ENCODE assay signal across 8 cellular contexts in the genomic region with DNA sequence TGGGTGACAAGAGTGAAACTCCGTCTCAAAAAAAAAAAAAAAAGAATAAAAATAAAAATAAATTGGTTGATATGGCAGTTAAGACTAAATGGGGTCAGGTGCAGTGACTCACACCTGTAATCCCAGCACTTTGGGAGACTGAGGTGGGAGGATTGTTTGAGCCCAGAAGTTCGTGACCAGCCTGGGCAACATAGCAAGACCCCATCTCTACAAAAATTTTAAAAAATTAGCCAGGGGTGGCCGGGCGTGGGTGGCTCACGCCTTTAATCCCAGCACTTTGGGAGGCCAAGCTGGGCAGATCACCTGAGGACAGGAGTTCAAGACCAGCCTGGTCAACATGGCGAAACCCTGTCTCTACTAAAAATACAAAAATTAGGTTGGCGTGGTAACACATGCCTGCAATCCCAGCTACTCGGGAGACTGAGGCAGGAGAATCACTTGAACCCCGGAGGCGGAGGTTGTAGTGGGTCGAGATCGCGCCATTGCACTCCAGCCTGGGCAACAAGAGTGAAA. TPM values are rescaled to one million over a fixed set of nuclear protein-coding genes. Genes with fewer than 3 reads are reported as not detected.
DNase-seq lines count a peak whose midpoint lies in the region; ATAC-seq and TF ChIP-seq lines count a peak whose summit lies in the region.
"Not testable (repeated sequence)": the region's sequence is repeated elsewhere in the genome, so short reads cannot be mapped to it uniquely, and the experiment has no call there.

No MANE protein-coding gene starts in this region.

- peak overlapping the region; percentile 64 to 67; a peak in 3 of 4 replicates for H3K27ac ChIP-seq in SK-N-SH (ENCODE audit: low read depth in 2 of 2, low read length in 1 of 2)
- H3K27ac ChIP-seq in iPS-20b (ENCODE audit: low read length) = not testable (repeated sequence)

- peaks cover 22% of the 10 kb centered on the region for H3K4me1 Mint-ChIP-seq in activated naive CD8-positive, alpha-beta T cell treated with anti-CD3 and anti-CD28 coated beads, Interleukin-2, amount 10 ng/mL, durations not matched to agents 7 days and 5 days
- peaks cover 18 to 23% of the 10 kb centered on the region in 2 donors for H3K4me1 Mint-ChIP-seq in natural killer cell treated with Interleukin-12 subunit alpha and Interleukin-12 subunit beta and Interleukin-15 and Interleukin-18, amount 100 ng/mL, for 72 hours (ENCODE audit: low read depth in 2 of 2)
- peaks cover 25% of the 10 kb centered on the region for H3K4me1 Mint-ChIP-seq in stimulated activated memory B cell treated with anti-CD40 and anti-IgM and Interleukin-4, amounts not matched to agents 10 μg/mL and 1 μg/mL and 100 μg/mL, for 72 hours

- peak overlapping the region; percentile 99 for H3K4me3 Mint-ChIP-seq in activated naive CD8-positive, alpha-beta T cell treated with anti-CD3 and anti-CD28 coated beads, Interleukin-2, amount 10 ng/mL, durations not matched to agents 7 days and 5 days
- peak overlapping the region; percentile 94 for H3K4me3 Mint-ChIP-seq in natural killer cell treated with Interleukin-12 subunit alpha and Interleukin-12 subunit beta and Interleukin-15 and Interleukin-18, amount 100 ng/mL, for 72 hours
- peak overlapping the region; percentile 98 for H3K4me3 Mint-ChIP-seq in stimulated activated memory B cell treated with anti-CD40 and anti-IgM and Interleukin-4, amounts not matched to agents 10 μg/mL and 1 μg/mL and 100 μg/mL, for 72 hours

- not testable (repeated sequence) for ATAC-seq in activated naive CD8-positive, alpha-beta T cell treated with anti-CD3 and anti-CD28 coated beads, Interleukin-2, amount 10 ng/mL, durations not matched to agents 7 days and 5 days (ENCODE audit: low read depth); natural killer cell treated with Interleukin-12 subunit alpha and Interleukin-12 subunit beta and Interleukin-15 and Interleukin-18, amount 100 ng/mL, for 72 hours; stimulated activated memory B cell treated with anti-CD40 and anti-IgM and Interleukin-4, amounts not matched to agents 10 μg/mL and 1 μg/mL and 100 μg/mL, for 72 hours

- POLR2A ChIA-PET in SK-N-SH (lab: Yijun Ruan, JAX) = interaction anchor here (2.2 kb wide), 1 partner anchor 9 kb away, joined by 22 read pairs; a partner anchor contains a TSS
- POLR2A ChIA-PET in activated naive CD8-positive, alpha-beta T cell treated with anti-CD3 and anti-CD28 coated beads, Interleukin-2, amount 10 ng/mL, durations not matched to agents 7 days and 5 days (lab: Charles Lee) = interaction anchor here (0.5 to 2.5 kb wide), 19 partner anchors 9 to 748 kb away, joined by 3 to 85 read pairs (median 3); a partner anchor contains a TSS

- H3K4me3 ChIP-seq in BE2C (ENCODE audit: low read depth, low read length) (peak overlapping the region; percentile 96), HFF-Myc (replicated peaks; ENCODE audit: low read depth, low read length) (peak overlapping the region; percentile 79), SK-N-SH (ENCODE audit: low read depth in 2 of 2, low read length in 1 of 2) (peak overlapping the region; percentile 55 to 95), endocrine pancreas (ENCODE audit: control insufficient read depth, insufficient read depth, low read length) (peak overlapping the region; percentile 96), iPS-20b (ENCODE audit: low read length) (peak overlapping the region; percentile 84)

- H3K4me2 ChIP-seq in SK-N-SH = peak overlapping the region; percentile 85

- not testable (repeated sequence) for H3K9me3 Mint-ChIP-seq in activated naive CD8-positive, alpha-beta T cell treated with anti-CD3 and anti-CD28 coated beads, Interleukin-2, amount 10 ng/mL, durations not matched to agents 7 days and 5 days; natural killer cell treated with Interleukin-12 subunit alpha and Interleukin-12 subunit beta and Interleukin-15 and Interleukin-18, amount 100 ng/mL, for 72 hours; stimulated activated memory B cell treated with anti-CD40 and anti-IgM and Interleukin-4, amounts not matched to agents 10 μg/mL and 1 μg/mL and 100 μg/mL, for 72 hours

- not testable (repeated sequence) for DNase-seq in BE2C; HFF-Myc (ENCODE audit: extremely low read depth, low read depth); SK-N-SH; activated naive CD8-positive, alpha-beta T cell treated with anti-CD3 and anti-CD28 coated beads, Interleukin-2, amount 10 ng/mL, durations not matched to agents 7 days and 5 days; natural killer cell treated with Interleukin-12 subunit alpha and Interleukin-12 subunit beta and Interleukin-15 and Interleukin-18, amount 100 ng/mL, for 72 hours (ENCODE audit: low spot score)

- TF ChIP-seq CTCF in BE2C (IDR thresholded peaks at IDR 0.05; ENCODE audit: low read depth, low read length); HFF-Myc (IDR thresholded peaks at IDR 0.05; ENCODE audit: low read depth, low read length, missing control alignments); SK-N-SH (IDR thresholded peaks at IDR 0.05): not testable (repeated sequence)

- 28% methylated on average over 10 of the region's 13 CpGs for WGBS in SK-N-SH (ENCODE audit: low lambda C conversion rate)

- not testable (repeated sequence) for TF ChIP-seq EP300 in SK-N-SH (IDR thresholded peaks at IDR 0.05; ENCODE audit: borderline replicate concordance in 1 of 2, low read depth in 1 of 2, low read length in 1 of 2)

- H3K36me3 ChIP-seq in BE2C (peaks cover 11% of the 10 kb centered on the region), SK-N-SH (replicated peaks in 1 of 2; ENCODE audit: control insufficient read depth in 1 of 2, insufficient read depth in 2 of 2, low read length in 1 of 2) (peaks cover 0 to 13% of the 10 kb centered on the region in 2 experiments), iPS-20b (ENCODE audit: insufficient read depth, low read depth, low read length) (peaks cover 24% of the 10 kb centered on the region)
- H3K36me3 ChIP-seq in endocrine pancreas (ENCODE audit: control insufficient read depth, insufficient read depth, low read length) = not testable (repeated sequence)

- H3K27ac Mint-ChIP-seq in activated naive CD8-positive, alpha-beta T cell treated with anti-CD3 and anti-CD28 coated beads, Interleukin-2, amount 10 ng/mL, durations not matched to agents 7 days and 5 days = peak overlapping the region; percentile 99
- H3K27ac Mint-ChIP-seq in natural killer cell treated with Interleukin-12 subunit alpha and Interleukin-12 subunit beta and Interleukin-15 and Interleukin-18, amount 100 ng/mL, for 72 hours = peak overlapping the region; percentile 83 to 98
- peak overlapping the region; percentile 96 for H3K27ac Mint-ChIP-seq in stimulated activated memory B cell treated with anti-CD40 and anti-IgM and Interleukin-4, amounts not matched to agents 10 μg/mL and 1 μg/mL and 100 μg/mL, for 72 hours

- peaks cover 23% of the 10 kb centered on the region for H3K36me3 Mint-ChIP-seq in activated naive CD8-positive, alpha-beta T cell treated with anti-CD3 and anti-CD28 coated beads, Interleukin-2, amount 10 ng/mL, durations not matched to agents 7 days and 5 days
- not testable (repeated sequence) for H3K36me3 Mint-ChIP-seq in natural killer cell treated with Interleukin-12 subunit alpha and Interleukin-12 subunit beta and Interleukin-15 and Interleukin-18, amount 100 ng/mL, for 72 hours
- peaks cover 23% of the 10 kb centered on the region for H3K36me3 Mint-ChIP-seq in stimulated activated memory B cell treated with anti-CD40 and anti-IgM and Interleukin-4, amounts not matched to agents 10 μg/mL and 1 μg/mL and 100 μg/mL, for 72 hours

- not testable (repeated sequence) for H3K9me2 ChIP-seq in SK-N-SH

- H4K20me1 ChIP-seq in SK-N-SH (ENCODE audit: insufficient read depth) = not testable (repeated sequence)

- not testable (repeated sequence) for H3K27me3 Mint-ChIP-seq in activated naive CD8-positive, alpha-beta T cell treated with anti-CD3 and anti-CD28 coated beads, Interleukin-2, amount 10 ng/mL, durations not matched to agents 7 days and 5 days; natural killer cell treated with Interleukin-12 subunit alpha and Interleukin-12 subunit beta and Interleukin-15 and Interleukin-18, amount 100 ng/mL, for 72 hours; stimulated activated memory B cell treated with anti-CD40 and anti-IgM and Interleukin-4, amounts not matched to agents 10 μg/mL and 1 μg/mL and 100 μg/mL, for 72 hours

- not testable (repeated sequence) for H3K27me3 ChIP-seq in BE2C; SK-N-SH (ENCODE audit: insufficient read depth); endocrine pancreas (ENCODE audit: control insufficient read depth, insufficient read depth, low read length); iPS-20b (ENCODE audit: insufficient read depth, low read length)

- not testable (repeated sequence) for H3F3A ChIP-seq in SK-N-SH (replicated peaks; ENCODE audit: insufficient read depth)

- H3K4me1 ChIP-seq in BE2C; SK-N-SH (ENCODE audit: control insufficient read depth in 1 of 2, insufficient read depth in 2 of 2, low read depth in 1 of 2, low read length in 1 of 2); endocrine pancreas (ENCODE audit: control insufficient read depth, insufficient read depth, low read length); iPS-20b (ENCODE audit: insufficient read depth, low read length): not testable (repeated sequence)

- H2AFZ ChIP-seq in SK-N-SH (ENCODE audit: low read depth) = peak overlapping the region; percentile 98

- TF ChIP-seq RAD21 in SK-N-SH (IDR thresholded peaks at IDR 0.05; ENCODE audit: low read length) = not testable (repeated sequence)

- peaks cover 35% of the 10 kb centered on the region for H3K79me2 ChIP-seq in SK-N-SH (ENCODE audit: insufficient read depth)

- H3K9ac ChIP-seq in SK-N-SH (peak overlapping the region; percentile 75), endocrine pancreas (ENCODE audit: control insufficient read depth, insufficient read depth, low read length) (peak overlapping the region; percentile 23), iPS-20b (ENCODE audit: low read depth, low read length) (peak overlapping the region; percentile 82; the same call in 1 of the 2 replicates)

- CTCF ChIA-PET in SK-N-SH (lab: Yijun Ruan, JAX) = interaction anchor here (1.8 kb wide), 1 partner anchor 9 kb away, joined by 16 read pairs; a partner anchor contains a TSS

- not testable (repeated sequence) for H3K9me3 ChIP-seq in BE2C; SK-N-SH; endocrine pancreas (ENCODE audit: control insufficient read depth, low read length); iPS-20b (ENCODE audit: insufficient read depth, low read depth, low read length)

RNA-seq across cellular contexts. Expression of a gene that starts 1.1 kb away (rescaled TPM):
- polyA plus RNA-seq in BE2C (2012; ENCODE audit: insufficient read depth, insufficient read length, low read depth) = 11.4 TPM
- polyA plus RNA-seq in SK-N-SH (2012; rRNA removed) = 2.8 and 3.2 TPM in 2 replicates
- polyA plus RNA-seq in SK-N-SH (2012; cell fraction: cytosol; rRNA removed) = 3.6 and 4.0 TPM in 2 replicates
- 3.3 and 6.8 TPM in 2 replicates for polyA plus RNA-seq in SK-N-SH (2012; cell fraction: nucleus; rRNA removed)
- total RNA-seq in activated naive CD8-positive, alpha-beta T cell treated with anti-CD3 and anti-CD28 coated beads, Interleukin-2, amount 10 ng/mL, durations not matched to agents 7 days and 5 days = 10 to 100 TPM; 49.1 TPM
- total RNA-seq in natural killer cell treated with Interleukin-12 subunit alpha and Interleukin-12 subunit beta and Interleukin-15 and Interleukin-18, amount 100 ng/mL, for 72 hours = 10 to 100 TPM; 20.3 to 33.1 TPM

RNA-seq across cellular contexts. Expression of a gene that starts 8.9 kb away (rescaled TPM):
- polyA plus RNA-seq in BE2C (2012; ENCODE audit: insufficient read depth, insufficient read length, low read depth) = 51.2 TPM
- 8.5 and 8.9 TPM in 2 replicates for polyA plus RNA-seq in SK-N-SH (2012; rRNA removed)
- polyA plus RNA-seq in SK-N-SH (2012; cell fraction: cytosol; rRNA removed) = 8.1 and 10.7 TPM in 2 replicates
- polyA plus RNA-seq in SK-N-SH (2012; cell fraction: nucleus; rRNA removed) = 31.1 and 33.6 TPM in 2 replicates
- total RNA-seq in activated naive CD8-positive, alpha-beta T cell treated with anti-CD3 and anti-CD28 coated beads, Interleukin-2, amount 10 ng/mL, durations not matched to agents 7 days and 5 days = 10 to 100 TPM; 57.7 to 58.2 TPM
- 100 to 1,000 TPM in 1 of 2 donors, 10 to 100 TPM in 1; 47.3 to 102 TPM for total RNA-seq in natural killer cell treated with Interleukin-12 subunit alpha and Interleukin-12 subunit beta and Interleukin-15 and Interleukin-18, amount 100 ng/mL, for 72 hours

Comparison
In these comparisons a context has a peak if more than half of its experiments do, and no peak if none do; other contexts are left out.
1. H3K9ac ChIP-seq: peak in every context shown above with its lines; median percentile 82 in iPS-20b; 75 in SK-N-SH; 23 in endocrine pancreas.